8 cellular contexts compared by ENCODE assay signal in the genomic region with DNA sequence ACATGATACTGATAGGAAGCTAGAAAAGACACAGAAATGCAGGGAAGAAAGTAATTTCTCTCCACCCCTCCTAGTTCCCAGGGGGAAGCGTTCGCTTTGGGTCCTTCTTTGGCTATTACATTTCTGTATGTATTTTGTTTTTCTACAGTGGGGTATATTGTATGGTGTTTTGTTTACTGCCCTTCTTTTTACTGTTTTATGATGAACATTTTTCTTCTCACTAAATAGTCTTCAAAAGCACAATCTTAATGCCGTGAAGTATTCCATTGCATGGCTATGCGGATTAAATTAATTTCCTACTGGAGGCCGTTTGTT. TPM values are rescaled to one million over a fixed set of nuclear protein-coding genes. Genes with fewer than 3 reads are reported as not detected.
DNase-seq lines count a peak whose midpoint lies in the region; ATAC-seq and TF ChIP-seq lines count a peak whose summit lies in the region.

No MANE protein-coding gene starts in this region.

- no peak for TF ChIP-seq CTCF in choroid plexus epithelial cell (conservative IDR thresholded peaks at IDR 0.05; ENCODE audit: low read depth, low read length)

- H3K4me3 Mint-ChIP-seq in IgD-negative memory B cell (peak overlapping the region; percentile 77 to 95 (median 92)), naive B cell (peak overlapping the region; percentile 65 to 93 (median 88))

- peaks cover 42% of the 10 kb centered on the region for H3K79me2 ChIP-seq in ACC112 (ENCODE audit: control insufficient read depth, insufficient read depth, low read length, unreplicated experiment)

- H3K27ac Mint-ChIP-seq in IgD-negative memory B cell (peak overlapping the region; percentile 90 to 100 (median 98)), naive B cell (peak overlapping the region; percentile 84 to 100 (median 95))

- no peaks in the 10 kb centered on the region for H3K27me3 ChIP-seq in ACC112 (ENCODE audit: insufficient read depth, low read length)

- no peak overlapping the region; the same call in 1 of the 2 replicates for H3K27ac ChIP-seq in ACC112 (ENCODE audit: low read depth, low read length)

- no peaks in the 10 kb centered on the region for H3K36me3 ChIP-seq in ACC112 (ENCODE audit: insufficient read depth, low read length)

- H3K27me3 Mint-ChIP-seq in IgD-negative memory B cell, result no peaks in the 10 kb centered on the region
- no peaks in the 10 kb centered on the region for H3K27me3 Mint-ChIP-seq in naive B cell

- H3K4me1 Mint-ChIP-seq in IgD-negative memory B cell, result peaks cover 37 to 48% (median 44%) of the 10 kb centered on the region in 3 donors
- H3K4me1 Mint-ChIP-seq in naive B cell, result peaks cover 48 to 68% (median 66%) of the 10 kb centered on the region in 3 donors

- H3K4me3 ChIP-seq in ACC112 (ENCODE audit: low read depth, low read length), result peak overlapping the region; percentile 93
- peak overlapping the region; percentile 87 for H3K4me3 ChIP-seq in choroid plexus epithelial cell (ENCODE audit: low read depth, low read length)

- H3K36me3 Mint-ChIP-seq in IgD-negative memory B cell (peaks cover 2% of the 10 kb centered on the region), naive B cell (no peaks in the 10 kb centered on the region)

- H3K9me3 Mint-ChIP-seq in IgD-negative memory B cell (no peaks in the 10 kb centered on the region), naive B cell (no peaks in the 10 kb centered on the region)

- DNase-seq in choroid plexus epithelial cell (ENCODE audit: low read depth) (no peak), naive B cell (no peak), kidney glomerular epithelial cell (lab: John Stamatoyannopoulos, UW) (no peak)

- ATAC-seq in naive B cell (ENCODE audit: low read depth in 2 of 2), result no peak
- no peak for ATAC-seq in HG02981 (IDR thresholded peaks at IDR 0.05; ENCODE audit: unreplicated experiment)
- no peak for ATAC-seq in HG02938 (IDR thresholded peaks at IDR 0.05; ENCODE audit: unreplicated experiment)
- ATAC-seq in HG02571 (IDR thresholded peaks at IDR 0.05; ENCODE audit: unreplicated experiment), result no peak

- peaks cover 29% of the 10 kb centered on the region for H3K4me1 ChIP-seq in ACC112 (ENCODE audit: control insufficient read depth, insufficient read depth, low read length, unreplicated experiment)

- peak overlapping the region; percentile 98 for H2AFZ ChIP-seq in ACC112 (ENCODE audit: low read length, unreplicated experiment)

RNA-seq across cellular contexts. Expression of a gene that starts 0.4 kb away (rescaled TPM):
- 147 TPM for polyA plus RNA-seq in IgD-negative memory B cell
- 100 to 1,000 TPM in 4 of 6 donors, 10 to 100 TPM in 2; 72.6 to 137 (median 108) TPM for polyA plus RNA-seq in naive B cell (ENCODE audit: low read depth in 6 of 6)

RNA-seq across cellular contexts. Expression of a gene that starts 22.3 kb away (rescaled TPM):
- polyA plus RNA-seq in IgD-negative memory B cell (126 TPM), naive B cell (ENCODE audit: low read depth in 6 of 6) (100 to 1,000 TPM in 5 of 6 donors, 10 to 100 TPM in 1; 99.4 to 143 (median 127) TPM)

RNA-seq across cellular contexts. Expression of a gene that starts 22.7 kb away (rescaled TPM):
- polyA plus RNA-seq in IgD-negative memory B cell (82.0 TPM), naive B cell (ENCODE audit: low read depth in 6 of 6) (100 to 1,000 TPM in 2 of 6 donors, 10 to 100 TPM in 4; 80.7 to 109 (median 96.4) TPM)

RNA-seq across cellular contexts. Expression of a gene that starts 31.8 kb away (rescaled TPM):
- polyA plus RNA-seq in IgD-negative memory B cell, result 0.64 TPM
- 1 to 10 TPM in 1 of 6 donors, under 1 TPM in 4, not detected in 1; 0.18 to 1.8 (median 0.33) TPM for polyA plus RNA-seq in naive B cell (ENCODE audit: low read depth in 6 of 6)
